Comparison of ENCODE assay signal across 14 cellular contexts in the genomic region with DNA sequence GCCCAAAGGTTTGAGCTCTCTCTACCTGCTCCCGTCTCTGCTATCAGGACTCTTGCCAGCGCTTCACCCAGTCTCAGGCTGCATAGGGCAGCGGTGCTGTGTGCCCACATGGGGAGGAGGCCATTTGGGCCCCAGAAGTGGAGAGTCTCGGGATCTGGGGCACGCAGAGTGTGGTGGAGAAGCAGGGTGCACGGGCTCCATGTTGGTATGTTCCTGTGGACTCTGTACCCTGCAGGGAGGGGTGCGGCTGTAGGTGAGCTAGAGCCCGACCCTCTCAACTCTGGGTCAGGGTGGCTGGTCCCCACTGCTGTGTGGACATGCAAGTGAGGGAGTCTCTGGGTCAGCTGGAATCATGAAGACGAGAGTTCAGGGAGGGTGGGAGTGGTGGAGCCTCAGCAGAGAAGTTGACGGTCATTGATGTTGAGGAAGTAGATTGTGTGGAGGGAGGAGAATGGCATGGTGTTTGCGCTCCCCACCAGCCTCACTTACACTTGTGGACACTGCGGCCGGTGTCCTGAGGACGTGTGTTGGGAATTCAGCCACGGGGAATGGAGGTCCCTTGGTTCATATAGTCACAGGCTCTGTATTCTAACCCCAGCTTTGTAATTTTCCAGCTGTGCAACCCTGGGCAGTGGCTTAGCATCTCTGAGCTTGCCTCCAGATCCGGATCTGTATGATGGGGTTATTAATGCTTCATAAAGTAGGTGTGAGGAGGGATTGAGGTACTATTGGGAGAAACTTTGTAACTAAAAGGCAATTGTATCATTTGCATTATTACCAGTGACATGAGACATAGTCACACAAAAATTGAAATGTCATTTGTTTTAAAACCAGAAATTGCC. TPM values are rescaled to one million over a fixed set of nuclear protein-coding genes. Genes with fewer than 3 reads are reported as not detected.
DNase-seq lines count a peak whose midpoint lies in the region; ATAC-seq and TF ChIP-seq lines count a peak whose summit lies in the region.
"Had no signal": no experiment of that assay in that cellular context is flagged by ENCODE, and none has a peak within 500 bp of the region (broad histone marks: within the 10 kb centered on the region; RNA-seq: fewer than 3 reads in every experiment).

No MANE protein-coding gene starts in this region.

- POLR2A ChIA-PET in naive thymus-derived CD8-positive, alpha-beta T cell (lab: Charles Lee), result interaction anchor here (0.9 to 19.8 kb wide), 13 partner anchors 9 to 217 kb away, joined by 3 to 318 read pairs (median 5); no protein-coding TSS in a partner anchor

- peaks cover 17 to 82% (median 65%) of the 10 kb centered on the region in 4 donors for H3K4me1 Mint-ChIP-seq in CD4-positive, CD25-positive, alpha-beta regulatory T cell
- peaks cover 66% of the 10 kb centered on the region for H3K4me1 Mint-ChIP-seq in activated naive CD8-positive, alpha-beta T cell treated with anti-CD3 and anti-CD28 coated beads for 36 hours
- peaks cover 47 to 84% (median 79%) of the 10 kb centered on the region in 4 donors for H3K4me1 Mint-ChIP-seq in naive thymus-derived CD8-positive, alpha-beta T cell

- intact Hi-C loops in heart right ventricle (cut with DNase I), result no loop called here

- no peaks in the 10 kb centered on the region for H3K27me3 ChIP-seq in CD4-positive, CD25-positive, alpha-beta regulatory T cell (ENCODE audit: control insufficient read depth, insufficient read depth, low read length)
- no peaks in the 10 kb centered on the region for H3K27me3 ChIP-seq in foreskin keratinocyte
- peaks cover 0 to 4% (median 0%) of the 10 kb centered on the region in 7 donors for H3K27me3 ChIP-seq in heart right ventricle

- H3K27ac ChIP-seq in CD4-positive, CD25-positive, alpha-beta regulatory T cell (ENCODE audit: insufficient read depth, low read length, poor library complexity, severe bottlenecking), result peak overlapping the region; percentile 87
- H3K27ac ChIP-seq in foreskin keratinocyte, result no peak overlapping the region
- peak overlapping the region in 1 of 10 donors; percentile 91 for H3K27ac ChIP-seq in heart right ventricle
- H3K27ac ChIP-seq: C4-2B, VCaP had no signal

- peak overlapping the region; percentile 90 to 92 (median 92) for H3K4me3 Mint-ChIP-seq in CD4-positive, CD25-positive, alpha-beta regulatory T cell
- H3K4me3 Mint-ChIP-seq in activated naive CD8-positive, alpha-beta T cell treated with anti-CD3 and anti-CD28 coated beads for 36 hours, result peak overlapping the region; percentile 93
- H3K4me3 Mint-ChIP-seq in naive thymus-derived CD8-positive, alpha-beta T cell, result peak overlapping the region; percentile 81 to 96 (median 94)

- peak overlapping the region; percentile 90 to 95 (median 91) for H3K27ac Mint-ChIP-seq in CD4-positive, CD25-positive, alpha-beta regulatory T cell
- peak overlapping the region; percentile 95 for H3K27ac Mint-ChIP-seq in activated naive CD8-positive, alpha-beta T cell treated with anti-CD3 and anti-CD28 coated beads for 36 hours
- H3K27ac Mint-ChIP-seq in naive thymus-derived CD8-positive, alpha-beta T cell, result peak overlapping the region; percentile 84 to 97 (median 94)

- 89 to 92% methylated on average over 16 of the region's 16 CpGs for WGBS in heart right ventricle, 2 donors

- DNase-seq in CD4-positive, CD25-positive, alpha-beta regulatory T cell, result no peak
- no peak for DNase-seq in Jurkat, Clone E6-1 (ENCODE audit: low read depth, low spot score)
- no peak for DNase-seq in activated naive CD8-positive, alpha-beta T cell treated with anti-CD3 and anti-CD28 coated beads for 36 hours
- no peak for DNase-seq in naive thymus-derived CD8-positive, alpha-beta T cell
- DNase-seq in foreskin keratinocyte (no peak), heart right ventricle (no peak), midbrain (lab: John Stamatoyannopoulos, UW) (no peak)
- DNase-seq: NCI-H1092, NCI-H524 had no signal

- no peak for TF ChIP-seq CTCF in foreskin keratinocyte (conservative IDR thresholded peaks at IDR 0.05)
- no peak for TF ChIP-seq CTCF in heart right ventricle (IDR thresholded peaks at IDR 0.05)

- peaks cover 0 to 2% (median 0%) of the 10 kb centered on the region in 7 donors for H3K9me3 Mint-ChIP-seq in CD4-positive, CD25-positive, alpha-beta regulatory T cell
- peaks cover 8% of the 10 kb centered on the region for H3K9me3 Mint-ChIP-seq in activated naive CD8-positive, alpha-beta T cell treated with anti-CD3 and anti-CD28 coated beads for 36 hours
- H3K9me3 Mint-ChIP-seq in naive thymus-derived CD8-positive, alpha-beta T cell, result peaks cover 0 to 2% (median 0%) of the 10 kb centered on the region in 9 donors

- H3K36me3 ChIP-seq in CD4-positive, CD25-positive, alpha-beta regulatory T cell (ENCODE audit: control insufficient read depth, insufficient read depth, low read length), result peaks cover 4% of the 10 kb centered on the region
- no peaks in the 10 kb centered on the region for H3K36me3 ChIP-seq in heart right ventricle

- H3K4me3 ChIP-seq in CD4-positive, CD25-positive, alpha-beta regulatory T cell (ENCODE audit: low read depth, low read length), result peak overlapping the region; percentile 87
- H3K4me3 ChIP-seq in Jurkat, Clone E6-1 (ENCODE audit: low read length), result peak overlapping the region; percentile 94
- H3K4me3 ChIP-seq in heart right ventricle, result no peak overlapping the region

- peaks cover 80% of the 10 kb centered on the region for H3K4me1 ChIP-seq in CD4-positive, CD25-positive, alpha-beta regulatory T cell (ENCODE audit: control insufficient read depth, insufficient read depth, low read length, poor library complexity, severe bottlenecking)
- H3K4me1 ChIP-seq in foreskin keratinocyte (no peaks in the 10 kb centered on the region), heart right ventricle (peaks cover 0 to 44% (median 0%) of the 10 kb centered on the region in 9 donors)

- no peaks in the 10 kb centered on the region for H3K9me3 ChIP-seq in CD4-positive, CD25-positive, alpha-beta regulatory T cell (ENCODE audit: control insufficient read depth in 2 of 2, low read length in 2 of 2)
- H3K9me3 ChIP-seq in heart right ventricle, result no peaks in the 10 kb centered on the region

- peaks cover 11% of the 10 kb centered on the region for H3K27me3 Mint-ChIP-seq in CD4-positive, CD25-positive, alpha-beta regulatory T cell
- no peaks in the 10 kb centered on the region for H3K27me3 Mint-ChIP-seq in activated naive CD8-positive, alpha-beta T cell treated with anti-CD3 and anti-CD28 coated beads for 36 hours
- peaks cover 0 to 2% (median 0%) of the 10 kb centered on the region in 5 donors for H3K27me3 Mint-ChIP-seq in naive thymus-derived CD8-positive, alpha-beta T cell

- peaks cover 18% of the 10 kb centered on the region for H3K36me3 Mint-ChIP-seq in CD4-positive, CD25-positive, alpha-beta regulatory T cell
- H3K36me3 Mint-ChIP-seq in activated naive CD8-positive, alpha-beta T cell treated with anti-CD3 and anti-CD28 coated beads for 36 hours, result peaks cover 74% of the 10 kb centered on the region
- peaks cover 0 to 17% (median 3%) of the 10 kb centered on the region in 3 donors for H3K36me3 Mint-ChIP-seq in naive thymus-derived CD8-positive, alpha-beta T cell

- no peak for ATAC-seq in CD4-positive, CD25-positive, alpha-beta regulatory T cell (ENCODE audit: low read depth in 2 of 2)
- no peak for ATAC-seq in naive thymus-derived CD8-positive, alpha-beta T cell
- ATAC-seq in foreskin keratinocyte, result no peak
- no peak for ATAC-seq in HG02763 (IDR thresholded peaks at IDR 0.05; ENCODE audit: unreplicated experiment)
- ATAC-seq in heart right ventricle, result no peak

RNA-seq across cellular contexts. Expression of a gene that starts 0.8 kb away (rescaled TPM):
- total RNA-seq in CD4-positive, CD25-positive, alpha-beta regulatory T cell, result 124 TPM
- polyA plus RNA-seq in CD4-positive, CD25-positive, alpha-beta regulatory T cell, result 10 to 100 TPM; 18.1 to 26.3 (median 20.7) TPM
- 69.3 TPM for polyA plus RNA-seq in Jurkat, Clone E6-1 (2012; ENCODE audit: insufficient read depth, insufficient read length)
- total RNA-seq in activated naive CD8-positive, alpha-beta T cell treated with anti-CD3 and anti-CD28 coated beads for 36 hours, result 100 to 1,000 TPM; 194 to 198 TPM
- 100 to 1,000 TPM; 118 to 124 TPM for total RNA-seq in naive thymus-derived CD8-positive, alpha-beta T cell
- 10 to 100 TPM; 22.8 to 44.1 (median 29.9) TPM for polyA plus RNA-seq in naive thymus-derived CD8-positive, alpha-beta T cell
- 34.4 and 38.2 TPM in 2 replicates for total RNA-seq in foreskin keratinocyte
- 22.8 and 24.8 TPM in 2 replicates for polyA plus RNA-seq in foreskin keratinocyte
- 10 to 100 TPM in 1 of 10 donors, 1 to 10 TPM in 9; 1.0 to 13.0 (median 2.1) TPM for total RNA-seq in heart right ventricle
- 1 to 10 TPM; 1.0 to 1.3 TPM for polyA plus RNA-seq in heart right ventricle

RNA-seq across cellular contexts. Expression of a gene that starts 45.5 kb away (rescaled TPM):
- not detected for total RNA-seq in CD4-positive, CD25-positive, alpha-beta regulatory T cell
- polyA plus RNA-seq in CD4-positive, CD25-positive, alpha-beta regulatory T cell, result under 1 TPM in 2 of 4 donors, not detected in 2; 0.23 to 0.59 TPM
- polyA plus RNA-seq in Jurkat, Clone E6-1 (2012; ENCODE audit: insufficient read depth, insufficient read length), result not detected
- total RNA-seq in activated naive CD8-positive, alpha-beta T cell treated with anti-CD3 and anti-CD28 coated beads for 36 hours, result under 1 TPM; 0.19 to 0.30 TPM
- 1 to 10 TPM in 1 of 2 experiments, not detected in 1; 1.2 TPM for total RNA-seq in naive thymus-derived CD8-positive, alpha-beta T cell
- not detected for polyA plus RNA-seq in naive thymus-derived CD8-positive, alpha-beta T cell
- 20.8 and 28.9 TPM in 2 replicates for total RNA-seq in foreskin keratinocyte
- 20.4 and 29.6 TPM in 2 replicates for polyA plus RNA-seq in foreskin keratinocyte
- total RNA-seq in heart right ventricle, result 1 to 10 TPM in 2 of 10 donors, under 1 TPM in 6, not detected in 2; 0.22 to 9.2 (median 0.86) TPM
- under 1 TPM; 0.22 to 0.87 TPM for polyA plus RNA-seq in heart right ventricle
- total RNA-seq: dermis microvascular lymphatic vessel endothelial cell, fibroblast of villous mesenchyme had no signal

Comparison
In these comparisons a context has a peak if more than half of its experiments do, and no peak if none do; other contexts are left out.
1. H3K4me3 ChIP-seq: peak in CD4-positive, CD25-positive, alpha-beta regulatory T cell (single experiment) and Jurkat, Clone E6-1 (single experiment); none in heart right ventricle (0 of 10).
2. Peak in every context shown above with its lines, with median percentiles within 50 percentile points of each other: H3K27ac Mint-ChIP-seq and H3K4me3 Mint-ChIP-seq.